In genomic region chr3:46695962-46696922, GRCh38 we compare ENCODE assay signal across 10 cellular contexts. TPM values are rescaled to one million over a fixed set of nuclear protein-coding genes. Genes with fewer than 3 reads are reported as not detected.
DNase-seq lines count a peak whose midpoint lies in the region; ATAC-seq, FAIRE-seq and TF ChIP-seq lines count a peak whose summit lies in the region.
"Had no signal": no experiment of that assay in that cellular context is flagged by ENCODE, and none has a peak within 500 bp of the region (broad histone marks: within the 10 kb centered on the region; RNA-seq: fewer than 3 reads in every experiment).

No MANE protein-coding gene starts in this region.

- H3K4me1 ChIP-seq in IMR-90 (ENCODE audit: control insufficient read depth, insufficient read depth, low read length) = peaks cover 21% of the 10 kb centered on the region
- H3K4me1 ChIP-seq in astrocyte (ENCODE audit: insufficient read depth, low read length) = peaks cover 12% of the 10 kb centered on the region
- H3K4me1 ChIP-seq in left ventricle myocardium inferior = peaks cover 88% of the 10 kb centered on the region

- intact Hi-C loops in IMR-90 (cut with micrococcal nuclease) = loop anchor here (2.0 kb wide), 1 partner anchor 207 kb away; no protein-coding TSS in a partner anchor
- intact Hi-C loops in left ventricle myocardium inferior (cut with micrococcal nuclease) = no loop called here

- CTCF ChIA-PET in IMR-90 (lab: Yijun Ruan, JAX) = interaction anchor here (0.8 to 3.9 kb wide), 2 partner anchors 207 to 213 kb away, joined by 3 to 14 read pairs; no protein-coding TSS in a partner anchor

- H3K9me3 Mint-ChIP-seq in astrocyte (ENCODE audit: unreplicated experiment) = no peaks in the 10 kb centered on the region
- H3K9me3 Mint-ChIP-seq in stimulated activated effector memory CD8-positive, alpha-beta T cell treated with anti-CD3 and anti-CD28 coated beads, Interleukin-12 subunit alpha, Interleukin-12 subunit beta, amount 100 ng/mL, for 72 hours = no peaks in the 10 kb centered on the region

- H3K9ac ChIP-seq in IMR-90 (ENCODE audit: low read depth, low read length) (peak overlapping the region; percentile 20; the same call in 1 of the 2 replicates), astrocyte (ENCODE audit: low read length) (no peak overlapping the region)

- H3K14ac ChIP-seq in IMR-90 (replicated peaks; ENCODE audit: low read depth, low read length) = peak overlapping the region; percentile 15; the same call in 1 of the 2 replicates

- no peak overlapping the region; the same call in 1 of the 2 replicates for H2BK120ac ChIP-seq in IMR-90 (ENCODE audit: low read depth, low read length)

- no peaks in the 10 kb centered on the region for H3K36me3 Mint-ChIP-seq in astrocyte (ENCODE audit: low read depth, unreplicated experiment)
- H3K36me3 Mint-ChIP-seq in stimulated activated effector memory CD8-positive, alpha-beta T cell treated with anti-CD3 and anti-CD28 coated beads, Interleukin-12 subunit alpha, Interleukin-12 subunit beta, amount 100 ng/mL, for 72 hours = no peaks in the 10 kb centered on the region

- peak overlapping the region; percentile 18; the same call in 1 of the 2 replicates for H3K18ac ChIP-seq in IMR-90 (ENCODE audit: low read depth, low read length)

- peaks cover 8% of the 10 kb centered on the region for H3K27me3 Mint-ChIP-seq in astrocyte (ENCODE audit: low read depth, unreplicated experiment)

- WGBS in IMR-90 (ENCODE audit: extremely low coverage in 2 of 2, insufficient read length in 1 of 2), 2 experiments = 100% methylated on average over 2 of the region's 4 CpGs; no CpG with 5 or more reads in 1 of the 2 experiments

- no peak overlapping the region for H2AK9ac ChIP-seq in IMR-90 (replicated peaks; ENCODE audit: low read depth, low read length, poor library complexity)

- TF ChIP-seq POLR2A in IMR-90 (IDR thresholded peaks at IDR 0.05; ENCODE audit: low read depth, low read length) = no peak

- TF ChIP-seq CTCF in IMR-90 (conservative IDR thresholded peaks at IDR 0.05; ENCODE audit: low read depth, low read length) (no peak), astrocyte (IDR thresholded peaks at IDR 0.05; ENCODE audit: insufficient read depth, low read depth, low read length) (no peak), left ventricle myocardium inferior (IDR thresholded peaks at IDR 0.05; ENCODE audit: borderline replicate concordance) (peak; percentile 49)

- in situ Hi-C loops in IMR-90 (cut with MboI; ENCODE audit: low sequenced_read_pairs) = no loop called here

- no peak overlapping the region for H3K4me3 Mint-ChIP-seq in astrocyte (ENCODE audit: unreplicated experiment)
- H3K4me3 Mint-ChIP-seq in stimulated activated effector memory CD8-positive, alpha-beta T cell treated with anti-CD3 and anti-CD28 coated beads, Interleukin-12 subunit alpha, Interleukin-12 subunit beta, amount 100 ng/mL, for 72 hours = no peak overlapping the region

- no peaks in the 10 kb centered on the region for H3K9me3 ChIP-seq in IMR-90 (ENCODE audit: control insufficient read depth, insufficient read depth, low read length)
- H3K9me3 ChIP-seq in astrocyte (ENCODE audit: insufficient read depth, low read depth, low read length) = no peaks in the 10 kb centered on the region
- H3K9me3 ChIP-seq in left ventricle myocardium inferior (replicated peaks) = no peaks in the 10 kb centered on the region

- H2AK5ac ChIP-seq in IMR-90 (ENCODE audit: low read depth, low read length) = no peak overlapping the region

- H3K36me3 ChIP-seq in IMR-90 (ENCODE audit: control insufficient read depth, insufficient read depth, low read length) = no peaks in the 10 kb centered on the region
- no peaks in the 10 kb centered on the region for H3K36me3 ChIP-seq in astrocyte (ENCODE audit: insufficient read depth, low read length)
- no peaks in the 10 kb centered on the region for H3K36me3 ChIP-seq in left ventricle myocardium inferior

- H3K27ac ChIP-seq in IMR-90 (ENCODE audit: insufficient read depth, low read length) (no peak overlapping the region), astrocyte (ENCODE audit: low read depth, low read length) (no peak overlapping the region), left ventricle myocardium inferior (replicated peaks) (peak overlapping the region; percentile 96)

- no peak for TF ChIP-seq RAD21 in IMR-90 (IDR thresholded peaks at IDR 0.05; ENCODE audit: low read length)

- H4K91ac ChIP-seq in IMR-90 (ENCODE audit: insufficient read depth, low read depth, low read length) = 0 out of 2 replicates have a peak overlapping the region, but pooled peaks have one; percentile 3

- no peak overlapping the region for H3K4me3 ChIP-seq in IMR-90 (ENCODE audit: insufficient read depth, low read depth, low read length)
- H3K4me3 ChIP-seq in astrocyte (ENCODE audit: insufficient read depth, low read depth, low read length) = no peak overlapping the region
- H3K4me3 ChIP-seq in left ventricle myocardium inferior = no peak overlapping the region

- peaks cover 5% of the 10 kb centered on the region; the same call in 1 of the 2 replicates for H4K20me1 ChIP-seq in IMR-90 (ENCODE audit: insufficient read depth, low read length)
- H4K20me1 ChIP-seq in astrocyte (ENCODE audit: insufficient read depth, low read length) = no peaks in the 10 kb centered on the region

- no peak overlapping the region; the same call in 1 of the 2 replicates for H2BK20ac ChIP-seq in IMR-90 (ENCODE audit: low read depth, low read length)

- 0 out of 2 replicates have a peak, but pooled peaks have one; percentile 9 for ATAC-seq in IMR-90 (ENCODE audit: low read depth)
- no peak for ATAC-seq in stimulated activated effector memory CD8-positive, alpha-beta T cell treated with anti-CD3 and anti-CD28 coated beads, Interleukin-12 subunit alpha, Interleukin-12 subunit beta, amount 100 ng/mL, for 72 hours
- no peak for ATAC-seq in HG02970 (IDR thresholded peaks at IDR 0.05; ENCODE audit: low FRiP score, unreplicated experiment)
- no peak for ATAC-seq in GM21390 (IDR thresholded peaks at IDR 0.05; ENCODE audit: unreplicated experiment)

- dilution Hi-C loops in IMR-90 (cut with HindIII; ENCODE audit: low sequenced_read_pairs, unreplicated experiment) = no loop called here

- H3K9me1 ChIP-seq in IMR-90 (ENCODE audit: insufficient read depth, low read length) = peaks cover 14% of the 10 kb centered on the region; the same call in 1 of the 2 replicates

- no peaks in the 10 kb centered on the region for H3K79me1 ChIP-seq in IMR-90 (ENCODE audit: low read depth in 1 of 2, low read length in 2 of 2)

- no TSS peak for BruUV-seq in IMR-90 (replicated peaks; lab: Mats Ljungman, UMichigan)

- DNase-seq in IMR-90 (peak; percentile 29), astrocyte (ENCODE audit: low read depth) (no peak), left ventricle myocardium inferior (peak; percentile 75), hypothalamus (lab: John Stamatoyannopoulos, UW) (no peak)
- no peak for DNase-seq in stimulated activated effector memory CD8-positive, alpha-beta T cell treated with anti-CD3 and anti-CD28 coated beads, Interleukin-12 subunit alpha, Interleukin-12 subunit beta, amount 100 ng/mL, for 72 hours (ENCODE audit: low spot score in 2 of 2)
- no peak for DNase-seq in activated CD8-positive, alpha-beta memory T cell treated with anti-CD3 and anti-CD28 coated beads, Interleukin-2, amount 50 U/mL, for 48 hours

- no peaks in the 10 kb centered on the region for H3K79me2 ChIP-seq in astrocyte (ENCODE audit: insufficient read depth, low read length)

- H2BK5ac ChIP-seq in IMR-90 (ENCODE audit: low read depth, low read length, poor library complexity, severe bottlenecking) = peak overlapping the region; percentile 18

- peaks cover 13% of the 10 kb centered on the region for H3K27me3 ChIP-seq in IMR-90 (ENCODE audit: control insufficient read depth, insufficient read depth, low read length)
- H3K27me3 ChIP-seq in astrocyte (ENCODE audit: insufficient read depth, low read length) = peaks cover 4% of the 10 kb centered on the region
- H3K27me3 ChIP-seq in left ventricle myocardium inferior (ENCODE audit: low read depth) = no peaks in the 10 kb centered on the region

- no peak overlapping the region for H3K23ac ChIP-seq in IMR-90 (ENCODE audit: low read depth, low read length)

- POLR2A ChIA-PET in IMR-90 (lab: Charles Lee; ENCODE audit: unreplicated experiment) = no interaction called here

- H2BK15ac ChIP-seq in IMR-90 (ENCODE audit: low read depth, low read length) = no peak overlapping the region

- FAIRE-seq in astrocyte (lab: Jason Lieb, UNC) = no peak
- FAIRE-seq: frontal cortex had no signal

- peak overlapping the region; percentile 52 to 72; a peak in 2 of 4 replicates for H4K8ac ChIP-seq in IMR-90 (ENCODE audit: low read depth in 2 of 2, low read length in 2 of 2)

- H3K4me1 Mint-ChIP-seq in astrocyte (ENCODE audit: low read depth, unreplicated experiment) = peaks cover 8% of the 10 kb centered on the region
- peaks cover 32% of the 10 kb centered on the region for H3K4me1 Mint-ChIP-seq in stimulated activated effector memory CD8-positive, alpha-beta T cell treated with anti-CD3 and anti-CD28 coated beads, Interleukin-12 subunit alpha, Interleukin-12 subunit beta, amount 100 ng/mL, for 72 hours

- H3K4ac ChIP-seq in IMR-90 (ENCODE audit: low read depth, low read length) = no peak overlapping the region; the same call in 1 of the 2 replicates

- H3K4me2 ChIP-seq in IMR-90 (ENCODE audit: low read depth, low read length) (no peak overlapping the region), astrocyte (ENCODE audit: low read length) (no peak overlapping the region)

- H3K27ac Mint-ChIP-seq in astrocyte (ENCODE audit: unreplicated experiment) = peak overlapping the region; percentile 53
- H3K27ac Mint-ChIP-seq in stimulated activated effector memory CD8-positive, alpha-beta T cell treated with anti-CD3 and anti-CD28 coated beads, Interleukin-12 subunit alpha, Interleukin-12 subunit beta, amount 100 ng/mL, for 72 hours = peak overlapping the region; percentile 80

- H3K56ac ChIP-seq in IMR-90 (ENCODE audit: extremely low read depth, insufficient read depth, low read length) = no peak overlapping the region

- H2AFZ ChIP-seq in IMR-90 (replicated peaks; ENCODE audit: low read length, poor library complexity) = no peak overlapping the region
- no peak overlapping the region for H2AFZ ChIP-seq in astrocyte (ENCODE audit: low read depth, low read length)

- peak overlapping the region; percentile 22; the same call in 1 of the 2 replicates for H4K5ac ChIP-seq in IMR-90 (ENCODE audit: low read depth, low read length)

RNA-seq across cellular contexts. Expression of gene ALS2CL, which starts 2.8 kb away (rescaled TPM):
- 1.4 and 2.2 TPM in 2 replicates for total RNA-seq in IMR-90 (2012; rRNA removed)
- 4.6 and 4.8 TPM in 2 replicates for polyA plus RNA-seq in IMR-90 (2012; rRNA removed)
- 0.56 and 1.5 TPM in 2 replicates for polyA plus RNA-seq in IMR-90 (2012; cell fraction: cytosol; rRNA removed)
- polyA plus RNA-seq in IMR-90 (2012; cell fraction: nucleus; rRNA removed; ENCODE audit: low replicate concordance) = 25.7 and 43.0 TPM in 2 replicates
- 8.5 and 13.5 TPM in 2 replicates for total RNA-seq in astrocyte
- 33.7 TPM for total RNA-seq in left ventricle myocardium inferior

RNA-seq across cellular contexts. Expression of gene TMIE, which starts 5.0 kb away (rescaled TPM):
- total RNA-seq in IMR-90 (2012; rRNA removed) (not detected in 2 replicates), astrocyte (0.34 and 0.53 TPM in 2 replicates), left ventricle myocardium inferior (1.5 TPM)
- 0.10 and 0.12 TPM in 2 replicates for polyA plus RNA-seq in IMR-90 (2012; rRNA removed)
- 0.11 TPM in 1 of 2 replicates, not detected in the other for polyA plus RNA-seq in IMR-90 (2012; cell fraction: cytosol; rRNA removed)
- polyA plus RNA-seq in IMR-90 (2012; cell fraction: nucleus; rRNA removed; ENCODE audit: low replicate concordance) = 0.08 TPM in 2 replicates

RNA-seq across cellular contexts. Expression of gene PRSS50, which starts 21.4 kb away (rescaled TPM):
- total RNA-seq in IMR-90 (2012; rRNA removed) (not detected in 2 replicates), astrocyte (not detected in 2 replicates), left ventricle myocardium inferior (0.22 TPM)
- polyA plus RNA-seq in IMR-90 (2012; rRNA removed) = not detected in 2 replicates
- not detected in 2 replicates for polyA plus RNA-seq in IMR-90 (2012; cell fraction: cytosol; rRNA removed)
- 0.09 TPM in 1 of 2 replicates, not detected in the other for polyA plus RNA-seq in IMR-90 (2012; cell fraction: nucleus; rRNA removed; ENCODE audit: low replicate concordance)
- total RNA-seq: activated CD8-positive, alpha-beta memory T cell treated with anti-CD3 and anti-CD28 coated beads for 36 hours; frontal cortex had no signal

Comparison
In these comparisons a context has a peak if more than half of its experiments do, and no peak if none do; other contexts are left out.
1. DNase-seq: peak in IMR-90 (single experiment) and left ventricle myocardium inferior (single experiment); none in astrocyte (single experiment), stimulated activated effector memory CD8-positive, alpha-beta T cell treated with anti-CD3 and anti-CD28 coated beads, Interleukin-12 subunit alpha, Interleukin-12 subunit beta, amount 100 ng/mL, for 72 hours (0 of 2), hypothalamus (0 of 51) and activated CD8-positive, alpha-beta memory T cell treated with anti-CD3 and anti-CD28 coated beads, Interleukin-2, amount 50 U/mL, for 48 hours (single experiment).